ENCODE assay signal across 30 cellular contexts in genomic region chr5:96347502-96348292, GRCh38.
"Had no signal": no experiment of that assay in that cellular context is flagged by ENCODE, and none has a peak within 500 bp of the region (broad histone marks: within the 10 kb centered on the region; RNA-seq: fewer than 3 reads in every experiment).

No MANE protein-coding gene starts in this region.

- ATAC-seq: activated CD4-positive, alpha-beta T cell treated with anti-CD3 and anti-CD28 coated beads for 36 hours; activated T-cell treated with anti-CD3 and anti-CD28 coated beads, Interleukin-2, amount 50 U/mL, for 72 hours; effector memory CD8-positive, alpha-beta T cell; left colon; sciatic nerve; upper lobe of right lung had no signal

- H3K4me3 ChIP-seq: adrenal gland, cardiac muscle cell, coronary artery, ovary, prostate gland, suprapubic skin, tibial artery, upper lobe of right lung had no signal

- H3K27ac ChIP-seq: adrenal gland, cardiac muscle cell, coronary artery, neutrophil, ovary, prostate gland, suprapubic skin, tibial artery, upper lobe of right lung had no signal

- H3K4me1 ChIP-seq: adrenal gland, prostate gland, suprapubic skin, upper lobe of right lung had no signal

- H3K36me3 ChIP-seq: adrenal gland, cardiac muscle cell, neutrophil, ovary, prostate gland, suprapubic skin, tibial artery, upper lobe of right lung had no signal

- DNase-seq: activated CD4-positive, alpha-beta T cell treated with anti-CD3 and anti-CD28 coated beads for 36 hours; activated CD4-positive, alpha-beta T cell treated with anti-CD3 and anti-CD28 coated beads, Interleukin-2, amount 50 U/mL, for 4 hours; activated CD4-positive, CD25-positive, alpha-beta regulatory T cell; activated naive CD4-positive, alpha-beta T cell; activated T-cell treated with anti-CD3 and anti-CD28 coated beads for 4 hours; activated T-cell treated with anti-CD3 and anti-CD28 coated beads, Interleukin-2, amount 50 U/mL, for 72 hours; adrenal gland; aorta; cerebellar nuclear complex; effector memory CD8-positive, alpha-beta T cell; head of caudate nucleus; hippocampal formation; kidney; left colon; mammary epithelial cell; naive B cell; nephron progenitor cell; ovary; retina; small intestine; stimulated activated CD4-positive, alpha-beta T cell treated with anti-CD3 and anti-CD28 coated beads, Interleukin-15, amount 100 ng/mL, for 24 hours; stimulated activated naive CD4-positive, alpha-beta T cell; tibial artery; upper lobe of right lung had no signal

- H3K27me3 ChIP-seq: adrenal gland, cardiac muscle cell, ovary, suprapubic skin, tibial artery, upper lobe of right lung had no signal

- H3K9me3 ChIP-seq: adrenal gland, neutrophil, ovary, prostate gland, suprapubic skin, tibial artery, upper lobe of right lung had no signal
